ENCODE assay signal across 13 cellular contexts in the genomic region with DNA sequence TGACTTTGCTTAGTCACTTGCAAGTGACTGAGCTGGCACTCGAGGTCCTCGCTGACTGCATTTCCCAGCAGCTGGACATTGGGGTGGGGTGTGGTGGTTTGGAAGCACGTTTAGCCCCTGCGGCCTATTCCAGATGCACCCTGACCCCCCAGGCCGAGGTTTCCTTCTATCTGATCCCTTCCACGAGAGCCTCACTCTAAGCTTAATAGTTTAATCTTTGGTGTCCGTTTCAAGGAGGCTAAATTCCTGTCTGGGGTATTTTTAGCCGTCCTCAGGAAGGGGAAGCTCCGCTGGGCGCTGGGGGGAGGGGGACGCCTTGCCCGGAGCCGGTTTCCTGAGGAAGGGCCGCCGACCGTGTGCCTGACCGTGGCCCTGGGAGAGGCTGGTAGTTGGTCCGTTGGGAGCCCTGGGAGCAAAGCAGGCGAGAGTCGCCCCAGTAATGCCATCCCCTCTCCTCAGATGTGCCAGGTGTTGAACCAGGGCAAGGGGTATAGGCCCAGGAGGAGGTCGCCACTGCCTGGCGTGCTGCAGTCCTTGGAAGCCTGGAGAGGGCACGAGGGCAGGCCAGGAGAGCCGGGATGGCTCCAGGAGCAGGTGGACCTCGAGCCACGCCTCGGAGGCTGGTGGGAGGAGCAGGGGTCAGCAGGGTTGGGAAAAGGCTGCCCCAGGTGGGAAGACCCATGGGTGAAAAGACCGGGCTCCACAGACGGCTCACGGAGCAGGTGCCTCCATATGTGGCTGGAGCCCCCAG. TPM values are rescaled to one million over a fixed set of nuclear protein-coding genes. Genes with fewer than 3 reads are reported as not detected.
DNase-seq lines count a peak whose midpoint lies in the region; ATAC-seq, FAIRE-seq and TF ChIP-seq lines count a peak whose summit lies in the region.
"Had no signal": no experiment of that assay in that cellular context is flagged by ENCODE, and none has a peak within 500 bp of the region (broad histone marks: within the 10 kb centered on the region; RNA-seq: fewer than 3 reads in every experiment).

No MANE protein-coding gene starts in this region.

- peak; percentile 68 for DNase-seq in GM23338 (ENCODE audit: low spot score)
- no peak for DNase-seq in ascending aorta (ENCODE audit: low spot score in 2 of 2)
- no peak for DNase-seq in small intestine
- DNase-seq in superior temporal gyrus (ENCODE audit: extremely low spot score) = no peak
- DNase-seq in NCI-H446 treated with DMSO at 0.1 percent for 48 hours (lab: John Stamatoyannopoulos, UW) = no peak
- no peak for DNase-seq in A673 (ENCODE audit: low spot score)
- DNase-seq: activated CD4-positive, CD25-positive, alpha-beta regulatory T cell; activated naive CD8-positive, alpha-beta T cell treated with anti-CD3 and anti-CD28 coated beads, Interleukin-2, amount 50 U/mL, for 24 hours; foreskin melanocyte; NCI-H774 had no signal

- no peak overlapping the region; the same call in 2 of the 3 replicates for H3K4me3 Mint-ChIP-seq in GM23338
- H3K4me3 Mint-ChIP-seq: activated naive CD8-positive, alpha-beta T cell treated with anti-CD3 and anti-CD28 coated beads, Interleukin-2, amount 50 U/mL, for 24 hours had no signal

- H3K36me3 ChIP-seq in GM23338 (ENCODE audit: insufficient read depth) (no peaks in the 10 kb centered on the region), ascending aorta (peaks cover 11 to 15% of the 10 kb centered on the region in 2 donors), small intestine (ENCODE audit: control insufficient read depth in 2 of 2, insufficient read depth in 2 of 2, low read length in 2 of 2) (peaks cover 3 to 14% of the 10 kb centered on the region in 2 donors), A673 (ENCODE audit: insufficient read depth, low read length, poor library complexity, severe bottlenecking) (no peaks in the 10 kb centered on the region)

- H3K36me3 Mint-ChIP-seq in GM23338 (ENCODE audit: low read depth) = peaks cover 6% of the 10 kb centered on the region; the same call in 2 of the 3 replicates
- H3K36me3 Mint-ChIP-seq: IgD-negative memory B cell had no signal

- H3K9me3 Mint-ChIP-seq in GM23338 = no peaks in the 10 kb centered on the region
- H3K9me3 Mint-ChIP-seq: activated naive CD8-positive, alpha-beta T cell treated with anti-CD3 and anti-CD28 coated beads, Interleukin-2, amount 50 U/mL, for 24 hours; IgD-negative memory B cell had no signal

- H3K4me1 ChIP-seq in GM23338 (ENCODE audit: insufficient read depth) = peaks cover 37% of the 10 kb centered on the region
- H3K4me1 ChIP-seq in ascending aorta = peaks cover 0 to 12% of the 10 kb centered on the region in 2 donors
- H3K4me1 ChIP-seq in small intestine (ENCODE audit: control insufficient read depth in 2 of 2, insufficient read depth in 1 of 2, low read depth in 1 of 2, low read length in 1 of 2) = peaks cover 0 to 17% of the 10 kb centered on the region in 2 donors
- peaks cover 7% of the 10 kb centered on the region for H3K4me1 ChIP-seq in A673 (ENCODE audit: insufficient read depth, low read length, poor library complexity, severe bottlenecking)

- no peaks in the 10 kb centered on the region for H3K9me3 ChIP-seq in ascending aorta
- no peaks in the 10 kb centered on the region for H3K9me3 ChIP-seq in small intestine (ENCODE audit: control insufficient read depth, low read depth)
- no peaks in the 10 kb centered on the region for H3K9me3 ChIP-seq in A673 (ENCODE audit: low read depth, low read length, poor library complexity, severe bottlenecking)

- H3K27ac Mint-ChIP-seq in GM23338 = peak overlapping the region; percentile 36; the same call in 1 of the 2 replicates
- H3K27ac Mint-ChIP-seq: activated naive CD8-positive, alpha-beta T cell treated with anti-CD3 and anti-CD28 coated beads, Interleukin-2, amount 50 U/mL, for 24 hours had no signal

- H3K4me3 ChIP-seq in GM23338 (no peak overlapping the region; the same call in 1 of the 2 replicates), ascending aorta (peak overlapping the region in 1 of 2 donors; percentile 32), small intestine (ENCODE audit: low read depth in 1 of 2, low read length in 2 of 2) (no peak overlapping the region), A673 (ENCODE audit: low read depth, low read length, poor library complexity, severe bottlenecking) (no peak overlapping the region)

- H3K4me1 Mint-ChIP-seq in GM23338 = peaks cover 39% of the 10 kb centered on the region

- 0 out of 2 replicates have a peak, but pooled peaks cover 4% of the 10 kb centered on the region for H3K79me2 ChIP-seq in GM23338 (replicated peaks; ENCODE audit: insufficient read depth)

- 52 to 62% (median 61%) methylated on average over 30 of the region's 30 CpGs for WGBS in small intestine, 3 donors

- H3K9me2 ChIP-seq in GM23338 (ENCODE audit: insufficient read depth) = no peaks in the 10 kb centered on the region

- POLR2A ChIA-PET in A673 (lab: Charles Lee; ENCODE audit: low non-redundant PET) = no interaction called here

- ATAC-seq in GM23338 (peak; percentile 15), GM21723 (IDR thresholded peaks at IDR 0.05; ENCODE audit: unreplicated experiment) (no peak)
- ATAC-seq: activated naive CD8-positive, alpha-beta T cell treated with anti-CD3 and anti-CD28 coated beads, Interleukin-2, amount 50 U/mL, for 24 hours had no signal

- no peak for FAIRE-seq in small intestine (lab: Jason Lieb, UNC)

- 0 out of 2 replicates have a peak, but pooled peaks cover 9% of the 10 kb centered on the region for H3F3A ChIP-seq in GM23338 (replicated peaks; ENCODE audit: low read depth)

- CTCF ChIA-PET in A673 (lab: Charles Lee) = no interaction called here

- no peak overlapping the region for H2AFZ ChIP-seq in GM23338

- H3K27me3 ChIP-seq in GM23338 (ENCODE audit: insufficient read depth) (no peaks in the 10 kb centered on the region), ascending aorta (no peaks in the 10 kb centered on the region), layer of hippocampus (ENCODE audit: control insufficient read depth, insufficient read depth, low read length) (no peaks in the 10 kb centered on the region), small intestine (ENCODE audit: control insufficient read depth in 2 of 2, insufficient read depth in 2 of 2, low read length in 2 of 2) (no peaks in the 10 kb centered on the region), A673 (replicated peaks; ENCODE audit: insufficient read depth, low read depth, low read length, poor library complexity) (no peaks in the 10 kb centered on the region)

- intact Hi-C loops in ascending aorta (cut with DNase I) (loop anchor here (5.0 kb wide), 1 partner anchor 63 kb away; a partner anchor contains a TSS), A673 (cut with micrococcal nuclease; ENCODE audit: unreplicated experiment) (no loop called here)

- no TSS peak for BruUV-seq in A673 (replicated peaks; lab: Mats Ljungman, UMichigan)

- TF ChIP-seq CTCF in GM23338 (conservative IDR thresholded peaks at IDR 0.05; ENCODE audit: low read depth in 2 of 2) (no peak), ascending aorta (IDR thresholded peaks at IDR 0.05) (no peak), A673 (conservative IDR thresholded peaks at IDR 0.05; ENCODE audit: low read depth, low read length) (no peak)

- 0 out of 2 replicates have a peak overlapping the region, but pooled peaks have one; percentile 55 for H3K27ac ChIP-seq in GM23338 (ENCODE audit: low read depth)
- peak overlapping the region; percentile 81 to 83 for H3K27ac ChIP-seq in ascending aorta
- peak overlapping the region; percentile 87 for H3K27ac ChIP-seq in layer of hippocampus (ENCODE audit: low read depth, low read length)
- H3K27ac ChIP-seq in small intestine (ENCODE audit: low read depth in 1 of 2, low read length in 1 of 2) = peak overlapping the region; percentile 12 to 70
- no peak overlapping the region for H3K27ac ChIP-seq in A673 (ENCODE audit: low read depth, low read length, poor library complexity, severe bottlenecking)

- H3K4me2 ChIP-seq in GM23338 = peak overlapping the region; percentile 64

- H4K20me1 ChIP-seq in GM23338 (replicated peaks; ENCODE audit: insufficient read depth) = no peaks in the 10 kb centered on the region; the same call in 1 of the 2 replicates

- peaks cover 19% of the 10 kb centered on the region for H3K27me3 Mint-ChIP-seq in GM23338 (ENCODE audit: insufficient read depth, low read depth, poor library complexity)
- H3K27me3 Mint-ChIP-seq: activated naive CD8-positive, alpha-beta T cell treated with anti-CD3 and anti-CD28 coated beads, Interleukin-2, amount 50 U/mL, for 24 hours; IgD-negative memory B cell had no signal

TF ChIP-seq in GM23338, 12 proteins besides CTCF, POLR2A, EP300 and RAD21:
- no peak for TF ChIP-seq EZH2 (IDR thresholded peaks at IDR 0.05; ENCODE audit: low read depth, unreplicated experiment)
TF ChIP-seq in GM23338: peak in this region for 0.

RNA-seq across cellular contexts. Expression of a gene that starts 37.2 kb away (rescaled TPM):
- total RNA-seq in GM23338 (2014; rRNA removed; shearing (Covaris generic)) = 63.6 and 64.0 TPM in 2 replicates
- polyA plus RNA-seq in GM23338 (2016; fragmentation: Nextera tagmentation; extraction: Ambion mirVana) = 54.9 and 58.1 TPM in 2 replicates
- total RNA-seq in ascending aorta = 49.7 TPM
- 100 to 1,000 TPM in 1 of 3 donors, 10 to 100 TPM in 2; 26.8 to 285 (median 43.2) TPM for polyA plus RNA-seq in small intestine
- 99.0 and 120 TPM in 2 replicates for total RNA-seq in A673 (2021)
